ENCODE assay signal across 8 cellular contexts in the genomic region with DNA sequence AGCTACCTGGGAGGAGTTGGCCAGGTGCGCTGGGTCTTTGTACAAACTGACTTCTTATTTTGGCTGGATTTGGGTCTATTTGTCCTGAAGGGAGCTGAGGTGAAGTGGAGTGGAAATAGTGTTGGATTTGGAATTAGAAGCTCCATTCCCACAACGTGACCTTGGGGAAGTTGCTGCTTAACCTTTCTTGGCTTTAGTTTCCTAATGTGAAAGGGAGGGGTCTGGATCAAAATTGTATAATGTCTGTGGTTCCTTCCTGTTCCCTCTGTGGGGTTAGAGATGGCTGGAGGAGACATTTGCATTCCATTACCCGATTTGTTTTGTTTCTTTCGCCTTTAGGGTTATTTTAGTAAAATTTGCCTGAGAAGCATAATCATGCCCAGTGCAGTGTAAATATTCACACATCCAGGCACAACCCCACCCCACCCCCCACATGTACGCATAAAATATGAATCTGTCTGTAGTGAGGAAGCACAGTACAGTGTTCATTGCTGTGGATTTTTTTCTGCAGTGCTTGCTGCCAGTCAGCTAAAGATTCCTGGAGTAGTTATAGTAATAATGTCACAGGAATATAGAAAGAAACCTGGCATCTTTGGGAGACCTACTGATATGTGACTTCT. TPM values are rescaled to one million over a fixed set of nuclear protein-coding genes. Genes with fewer than 3 reads are reported as not detected.
DNase-seq lines count a peak whose midpoint lies in the region; ATAC-seq and TF ChIP-seq lines count a peak whose summit lies in the region.

No MANE protein-coding gene starts in this region.

- no peak overlapping the region for H3K4me3 Mint-ChIP-seq in activated CD8-positive, alpha-beta T cell treated with anti-CD3 and anti-CD28 coated beads for 36 hours
- H3K4me3 Mint-ChIP-seq in activated CD8-positive, alpha-beta T cell treated with anti-CD3 and anti-CD28 coated beads, Interleukin-2, amount 10 ng/mL, durations not matched to agents 7 days and 5 days, result no peak overlapping the region

- no peaks in the 10 kb centered on the region for H3K27me3 Mint-ChIP-seq in activated CD8-positive, alpha-beta T cell treated with anti-CD3 and anti-CD28 coated beads for 36 hours
- H3K27me3 Mint-ChIP-seq in activated CD8-positive, alpha-beta T cell treated with anti-CD3 and anti-CD28 coated beads, Interleukin-2, amount 10 ng/mL, durations not matched to agents 7 days and 5 days (ENCODE audit: low read depth), result no peaks in the 10 kb centered on the region

- H3K4me1 ChIP-seq in skeletal muscle tissue (ENCODE audit: control insufficient read depth in 3 of 3, insufficient read depth in 3 of 3, low read length in 3 of 3), result peaks cover 21 to 42% (median 29%) of the 10 kb centered on the region in 3 donors

- intact Hi-C loops in activated CD8-positive, alpha-beta T cell treated with anti-CD3 and anti-CD28 coated beads for 36 hours (cut with micrococcal nuclease), result no loop called here

- peaks cover 47% of the 10 kb centered on the region for H3K36me3 Mint-ChIP-seq in activated CD8-positive, alpha-beta T cell treated with anti-CD3 and anti-CD28 coated beads for 36 hours (ENCODE audit: low read depth)
- H3K36me3 Mint-ChIP-seq in activated CD8-positive, alpha-beta T cell treated with anti-CD3 and anti-CD28 coated beads, Interleukin-2, amount 10 ng/mL, durations not matched to agents 7 days and 5 days (ENCODE audit: low read depth), result peaks cover 39% of the 10 kb centered on the region

- no peaks in the 10 kb centered on the region for H3K9me3 ChIP-seq in skeletal muscle tissue (ENCODE audit: control insufficient read depth in 3 of 3, low read length in 3 of 3)

- H3K9me3 Mint-ChIP-seq in activated CD8-positive, alpha-beta T cell treated with anti-CD3 and anti-CD28 coated beads for 36 hours, result no peaks in the 10 kb centered on the region
- H3K9me3 Mint-ChIP-seq in activated CD8-positive, alpha-beta T cell treated with anti-CD3 and anti-CD28 coated beads, Interleukin-2, amount 10 ng/mL, durations not matched to agents 7 days and 5 days (ENCODE audit: insufficient read depth), result no peaks in the 10 kb centered on the region

- DNase-seq in activated CD8-positive, alpha-beta T cell treated with anti-CD3 and anti-CD28 coated beads for 36 hours, result no peak
- DNase-seq in activated CD8-positive, alpha-beta T cell treated with anti-CD3 and anti-CD28 coated beads, Interleukin-2, amount 10 ng/mL, durations not matched to agents 7 days and 5 days, result no peak
- peak; percentile 52 for DNase-seq in NCI-H69 (lab: John Stamatoyannopoulos, UW)
- peak; percentile 34 for DNase-seq in fibroblast of villous mesenchyme (ENCODE audit: low read depth)
- no peak for DNase-seq in GM10248 (ENCODE audit: extremely low spot score)
- no peak for DNase-seq in C1 segment of cervical spinal cord (lab: John Stamatoyannopoulos, UW)
- DNase-seq in HK-2 (ENCODE audit: unreplicated experiment), result no peak

- no peak for ATAC-seq in activated CD8-positive, alpha-beta T cell treated with anti-CD3 and anti-CD28 coated beads for 36 hours
- no peak for ATAC-seq in activated CD8-positive, alpha-beta T cell treated with anti-CD3 and anti-CD28 coated beads, Interleukin-2, amount 10 ng/mL, durations not matched to agents 7 days and 5 days

- no peaks in the 10 kb centered on the region for H3K27me3 ChIP-seq in skeletal muscle tissue (ENCODE audit: control insufficient read depth in 3 of 3, insufficient read depth in 3 of 3, low read length in 3 of 3)

- TF ChIP-seq CTCF in activated CD8-positive, alpha-beta T cell treated with anti-CD3 and anti-CD28 coated beads for 36 hours (IDR thresholded peaks at IDR 0.05), result no peak
- no peak for TF ChIP-seq CTCF in fibroblast of villous mesenchyme (IDR thresholded peaks at IDR 0.05; ENCODE audit: insufficient read depth, low read depth, low read length)
- TF ChIP-seq CTCF in GM10248 (IDR thresholded peaks at IDR 0.05; ENCODE audit: control extremely low read depth, extremely low read depth, low read depth, missing control alignments), result no peak

- H3K27ac Mint-ChIP-seq in activated CD8-positive, alpha-beta T cell treated with anti-CD3 and anti-CD28 coated beads for 36 hours, result peak overlapping the region; percentile 70
- H3K27ac Mint-ChIP-seq in activated CD8-positive, alpha-beta T cell treated with anti-CD3 and anti-CD28 coated beads, Interleukin-2, amount 10 ng/mL, durations not matched to agents 7 days and 5 days, result no peak overlapping the region

- POLR2A ChIA-PET in activated CD8-positive, alpha-beta T cell treated with anti-CD3 and anti-CD28 coated beads for 36 hours (lab: Charles Lee), result interaction anchor here (1.3 kb wide), 1 partner anchor 18 kb away, joined by 5 read pairs; no protein-coding TSS in a partner anchor
- POLR2A ChIA-PET in activated CD8-positive, alpha-beta T cell treated with anti-CD3 and anti-CD28 coated beads, Interleukin-2, amount 10 ng/mL, durations not matched to agents 7 days and 5 days (lab: Charles Lee), result interaction anchor here (0.9 kb wide), 1 partner anchor 18 kb away, joined by 3 read pairs; no protein-coding TSS in a partner anchor
- POLR2A ChIA-PET in GM10248 (lab: Yijun Ruan, JAX), result no interaction called here

- H3K4me1 Mint-ChIP-seq in activated CD8-positive, alpha-beta T cell treated with anti-CD3 and anti-CD28 coated beads for 36 hours (ENCODE audit: low read depth), result peaks cover 60% of the 10 kb centered on the region
- peaks cover 18% of the 10 kb centered on the region for H3K4me1 Mint-ChIP-seq in activated CD8-positive, alpha-beta T cell treated with anti-CD3 and anti-CD28 coated beads, Interleukin-2, amount 10 ng/mL, durations not matched to agents 7 days and 5 days (ENCODE audit: low read depth)

- no peaks in the 10 kb centered on the region for H3K36me3 ChIP-seq in skeletal muscle tissue (ENCODE audit: control insufficient read depth in 3 of 3, insufficient read depth in 3 of 3, low read length in 3 of 3)

- H3K4me3 ChIP-seq in fibroblast of villous mesenchyme (ENCODE audit: low read depth, low read length), result no peak overlapping the region
- H3K4me3 ChIP-seq in skeletal muscle tissue (ENCODE audit: low read length in 3 of 3), result no peak overlapping the region

- peak overlapping the region in 1 of 3 donors; percentile 2 for H3K9ac ChIP-seq in skeletal muscle tissue (ENCODE audit: low read depth in 1 of 3, low read length in 3 of 3)

- CTCF ChIA-PET in activated CD8-positive, alpha-beta T cell treated with anti-CD3 and anti-CD28 coated beads for 36 hours (lab: Charles Lee), result interaction anchor here (0.8 kb wide), 1 partner anchor 19 kb away, joined by 3 read pairs; no protein-coding TSS in a partner anchor
- CTCF ChIA-PET in activated CD8-positive, alpha-beta T cell treated with anti-CD3 and anti-CD28 coated beads, Interleukin-2, amount 10 ng/mL, durations not matched to agents 7 days and 5 days (lab: Charles Lee), result interaction anchor here (0.8 kb wide), 1 partner anchor 19 kb away, joined by 3 read pairs; no protein-coding TSS in a partner anchor
- CTCF ChIA-PET in GM10248 (lab: Yijun Ruan, JAX), result interaction anchor here (1.0 to 1.8 kb wide), 3 partner anchors 12 to 32 kb away, joined by 5 to 6 read pairs (median 5); no protein-coding TSS in a partner anchor

- H3K27ac ChIP-seq in skeletal muscle tissue (ENCODE audit: low read depth, low read length), result peak overlapping the region; percentile 28

RNA-seq across cellular contexts. Expression of a gene that starts 21.5 kb away (rescaled TPM):
- total RNA-seq in activated CD8-positive, alpha-beta T cell treated with anti-CD3 and anti-CD28 coated beads for 36 hours, result 10 to 100 TPM; 30.5 to 31.6 TPM
- total RNA-seq in activated CD8-positive, alpha-beta T cell treated with anti-CD3 and anti-CD28 coated beads, Interleukin-2, amount 10 ng/mL, durations not matched to agents 7 days and 5 days, result 10 to 100 TPM; 33.5 to 36.0 TPM
- total RNA-seq in fibroblast of villous mesenchyme (29.6 and 38.4 TPM in 2 replicates), skeletal muscle tissue (23.0 TPM)

Comparison
In these comparisons a context has a peak if more than half of its experiments do, and no peak if none do; other contexts are left out.
1. DNase-seq: peak in NCI-H69 (single experiment) and fibroblast of villous mesenchyme (single experiment); none in activated CD8-positive, alpha-beta T cell treated with anti-CD3 and anti-CD28 coated beads for 36 hours (single experiment), activated CD8-positive, alpha-beta T cell treated with anti-CD3 and anti-CD28 coated beads, Interleukin-2, amount 10 ng/mL, durations not matched to agents 7 days and 5 days (single experiment), GM10248 (single experiment), C1 segment of cervical spinal cord (0 of 14) and HK-2 (single experiment).